8 cellular contexts compared by ENCODE assay signal in genomic region chr19:55598719-55599467, GRCh38. TPM values are rescaled to one million over a fixed set of nuclear protein-coding genes. Genes with fewer than 3 reads are reported as not detected.
DNase-seq lines count a peak whose midpoint lies in the region; ATAC-seq, FAIRE-seq and TF ChIP-seq lines count a peak whose summit lies in the region.

No MANE protein-coding gene starts in this region.

- H3K4me3 ChIP-seq in AG04450 (ENCODE audit: low read depth, low read length) (peak overlapping the region; percentile 87), kidney (ENCODE audit: low read length in 2 of 2) (peak overlapping the region; percentile 50 to 98)

- peak; percentile 56 for ATAC-seq in GM18909 (IDR thresholded peaks at IDR 0.05; ENCODE audit: poor library complexity, unreplicated experiment)
- ATAC-seq in HG03159 (IDR thresholded peaks at IDR 0.05; ENCODE audit: unreplicated experiment): peak; percentile 42

- H3K9me3 ChIP-seq in AG04450 (ENCODE audit: control insufficient read depth, insufficient read depth, low read length) (peaks cover 14% of the 10 kb centered on the region; the same call in 1 of the 2 replicates), kidney (ENCODE audit: control insufficient read depth in 1 of 2, low read length in 2 of 2) (no peaks in the 10 kb centered on the region)

- H3K9ac ChIP-seq in kidney (ENCODE audit: low read length in 2 of 2): peak overlapping the region in 1 of 2 donors; percentile 97

- H3K4me1 ChIP-seq in kidney (ENCODE audit: control insufficient read depth in 1 of 2, insufficient read depth in 1 of 2, low read depth in 1 of 2, low read length in 2 of 2): peaks cover 3 to 8% of the 10 kb centered on the region in 2 donors

- FAIRE-seq in kidney (lab: Jason Lieb, UNC): peak; percentile 74

- DNase-seq in AG04450 (ENCODE audit: low read depth, low spot score) (peak; percentile 89), NCI-H226 (peak; percentile 95), kidney (peak; percentile 98)
- DNase-seq in activated CD4-positive, CD25-positive, alpha-beta regulatory T cell (lab: John Stamatoyannopoulos, UW): peak; percentile 77 to 86 (median 82)
- DNase-seq in central memory CD4-positive, alpha-beta T cell: peak; percentile 95
- peak; percentile 83 to 86 for DNase-seq in stimulated activated CD4-positive, alpha-beta T cell treated with anti-CD3 and anti-CD28 coated beads, Interleukin-15, amount 100 ng/mL, for 1 hour (ENCODE audit: low read depth in 1 of 2, low spot score in 1 of 2)

- intact Hi-C loops in kidney (cut with DNase I): no loop called here

- CTCF ChIA-PET in AG04450 (lab: Charles Lee): interaction anchor here (0.6 to 1.8 kb wide), 4 partner anchors 12 to 511 kb away, joined by 3 to 10 read pairs (median 4); no protein-coding TSS in a partner anchor

- TF ChIP-seq CTCF in AG04450 (IDR thresholded peaks at IDR 0.05; ENCODE audit: low read depth, low read length) (no peak), kidney (IDR thresholded peaks at IDR 0.05; ENCODE audit: borderline replicate concordance, extremely low read depth, insufficient read depth) (no peak)

- H3K27ac ChIP-seq in AG04450 (ENCODE audit: low read depth, low read length): peak overlapping the region; percentile 94
- H3K27ac ChIP-seq in kidney (ENCODE audit: low read depth in 2 of 2, low read length in 2 of 2): peak overlapping the region; percentile 98 to 99

- no peaks in the 10 kb centered on the region for H3K27me3 ChIP-seq in AG04450 (ENCODE audit: control insufficient read depth, insufficient read depth, low read length)

- POLR2A ChIA-PET in AG04450 (lab: Yijun Ruan, JAX): interaction anchor here (0.6 to 2.2 kb wide), 23 partner anchors 9 to 1410 kb away, joined by 3 to 11 read pairs (median 5); partner anchors contain the start of genes MBOAT7, PPP6R1, UBE2S and ZNF579

- H3K36me3 ChIP-seq in kidney (ENCODE audit: control insufficient read depth in 1 of 2, insufficient read depth in 2 of 2, low read length in 2 of 2): peaks cover 3 to 10% of the 10 kb centered on the region in 2 donors

RNA-seq across cellular contexts. Expression of gene FIZ1, which starts 0.4 kb away (rescaled TPM):
- polyA plus RNA-seq in AG04450 (2011; rRNA removed) (3.7 and 4.5 TPM in 2 replicates), kidney (ENCODE audit: insufficient read depth, low read depth, low replicate concordance) (11.9 TPM)
- polyA minus RNA-seq in AG04450 (2011; rRNA and poly(A)+ RNA removed): 4.1 and 4.5 TPM in 2 replicates
- 17.9 TPM for total RNA-seq in kidney

RNA-seq across cellular contexts. Expression of gene ZNF524, which starts 1.2 kb away (rescaled TPM):
- polyA plus RNA-seq in AG04450 (2011; rRNA removed) (2.6 and 3.5 TPM in 2 replicates), kidney (ENCODE audit: insufficient read depth, low read depth, low replicate concordance) (32.6 TPM)
- polyA minus RNA-seq in AG04450 (2011; rRNA and poly(A)+ RNA removed): 1.2 and 1.5 TPM in 2 replicates
- 22.9 TPM for total RNA-seq in kidney

RNA-seq across cellular contexts. Expression of gene ZNF865, which starts 6.6 kb away (rescaled TPM):
- 0.88 and 1.4 TPM in 2 replicates for polyA plus RNA-seq in AG04450 (2011; rRNA removed)
- polyA minus RNA-seq in AG04450 (2011; rRNA and poly(A)+ RNA removed): 1.4 and 1.7 TPM in 2 replicates
- total RNA-seq in kidney: 17.4 TPM
- polyA plus RNA-seq in kidney (ENCODE audit: insufficient read depth, low read depth, low replicate concordance): 5.8 TPM

RNA-seq across cellular contexts. Expression of gene ZNF579, which starts 18.2 kb away (rescaled TPM):
- 4.2 and 5.1 TPM in 2 replicates for polyA plus RNA-seq in AG04450 (2011; rRNA removed)
- polyA minus RNA-seq in AG04450 (2011; rRNA and poly(A)+ RNA removed): 4.9 and 11.8 TPM in 2 replicates
- total RNA-seq in kidney: 16.6 TPM
- 10.9 TPM for polyA plus RNA-seq in kidney (ENCODE audit: insufficient read depth, low read depth, low replicate concordance)

RNA-seq across cellular contexts. Expression of gene ZNF784, which starts 25.5 kb away (rescaled TPM):
- polyA plus RNA-seq in AG04450 (2011; rRNA removed) (1.9 and 2.8 TPM in 2 replicates), kidney (ENCODE audit: insufficient read depth, low read depth, low replicate concordance) (6.6 TPM)
- 3.0 and 3.2 TPM in 2 replicates for polyA minus RNA-seq in AG04450 (2011; rRNA and poly(A)+ RNA removed)
- total RNA-seq in kidney: 9.8 TPM

Comparison
In these comparisons a context has a peak if more than half of its experiments do, and no peak if none do; other contexts are left out.
1. Peak in every context shown above with its lines: DNase-seq, ATAC-seq, H3K4me3 ChIP-seq and H3K27ac ChIP-seq.